Comparison of ENCODE assay signal across 1 cellular context in the genomic region with DNA sequence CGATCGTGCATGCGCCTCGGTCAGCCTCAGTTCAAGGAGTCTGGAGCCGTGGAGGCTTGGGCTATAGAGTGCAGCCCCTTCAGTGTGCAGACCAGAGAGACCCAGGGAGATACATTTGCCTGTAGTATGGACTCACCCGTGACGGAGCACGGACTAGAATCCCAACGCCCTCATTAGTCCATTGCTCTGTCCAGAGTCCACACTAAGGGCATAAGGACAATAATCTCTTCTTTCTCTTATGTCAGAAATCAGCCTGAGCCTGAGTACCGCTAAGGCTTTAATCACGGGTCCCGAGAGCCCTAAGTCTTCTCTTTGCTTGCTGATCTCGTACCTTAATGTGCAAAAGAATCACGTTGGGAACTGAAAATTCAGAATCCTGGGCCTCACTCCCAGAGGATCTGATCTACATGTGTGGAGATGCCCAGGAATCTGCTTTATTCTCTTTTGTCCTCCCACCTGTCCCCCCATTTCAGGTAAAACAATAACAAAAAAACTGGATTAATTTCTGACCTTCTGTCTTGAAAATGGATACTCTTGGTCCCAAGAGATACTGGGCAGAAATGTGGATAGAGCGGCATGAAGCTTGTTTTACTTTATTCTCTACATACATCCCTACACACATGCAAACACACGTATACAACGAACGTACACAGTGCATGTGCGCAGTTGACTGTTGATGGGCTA.
TF ChIP-seq lines count a peak whose summit lies in the region.

No MANE protein-coding gene starts in this region.

TF ChIP-seq in GM12878, 131 proteins besides CTCF, POLR2A, EP300 and RAD21:
- TF ChIP-seq PML (IDR thresholded peaks at IDR 0.05; ENCODE audit: low read length): no peak
- TF ChIP-seq ZNF207 (IDR thresholded peaks at IDR 0.05; ENCODE audit: borderline replicate concordance): peak; percentile 6; the same call in 1 of the 2 replicates
- TF ChIP-seq NR2F1 (conservative IDR thresholded peaks at IDR 0.05): 0 out of 2 replicates have a peak, but pooled peaks have one; percentile 48
- TF ChIP-seq SMARCA5 (IDR thresholded peaks at IDR 0.05): peak; percentile 9; the same call in 1 of the 2 replicates
- no peak for TF ChIP-seq SMAD1 (IDR thresholded peaks at IDR 0.05; ENCODE audit: low read depth, partially characterized antibody)
- no peak for TF ChIP-seq IKZF1 (conservative IDR thresholded peaks at IDR 0.05)
- TF ChIP-seq, protein P1, sequence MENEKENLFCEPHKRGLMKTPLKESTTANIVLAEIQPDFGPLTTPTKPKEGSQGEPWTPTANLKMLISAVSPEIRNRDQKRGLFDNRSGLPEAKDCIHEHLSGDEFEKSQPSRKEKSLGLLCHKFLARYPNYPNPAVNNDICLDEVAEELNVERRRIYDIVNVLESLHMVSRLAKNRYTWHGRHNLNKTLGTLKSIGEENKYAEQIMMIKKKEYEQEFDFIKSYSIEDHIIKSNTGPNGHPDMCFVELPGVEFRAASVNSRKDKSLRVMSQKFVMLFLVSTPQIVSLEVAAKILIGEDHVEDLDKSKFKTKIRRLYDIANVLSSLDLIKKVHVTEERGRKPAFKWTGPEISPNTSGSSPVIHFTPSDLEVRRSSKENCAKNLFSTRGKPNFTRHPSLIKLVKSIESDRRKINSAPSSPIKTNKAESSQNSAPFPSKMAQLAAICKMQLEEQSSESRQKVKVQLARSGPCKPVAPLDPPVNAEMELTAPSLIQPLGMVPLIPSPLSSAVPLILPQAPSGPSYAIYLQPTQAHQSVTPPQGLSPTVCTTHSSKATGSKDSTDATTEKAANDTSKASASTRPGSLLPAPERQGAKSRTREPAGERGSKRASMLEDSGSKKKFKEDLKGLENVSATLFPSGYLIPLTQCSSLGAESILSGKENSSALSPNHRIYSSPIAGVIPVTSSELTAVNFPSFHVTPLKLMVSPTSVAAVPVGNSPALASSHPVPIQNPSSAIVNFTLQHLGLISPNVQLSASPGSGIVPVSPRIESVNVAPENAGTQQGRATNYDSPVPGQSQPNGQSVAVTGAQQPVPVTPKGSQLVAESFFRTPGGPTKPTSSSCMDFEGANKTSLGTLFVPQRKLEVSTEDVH (IDR thresholded peaks at IDR 0.05; ENCODE audit: low read depth, partially characterized antibody): no peak
- TF ChIP-seq, protein P2, sequence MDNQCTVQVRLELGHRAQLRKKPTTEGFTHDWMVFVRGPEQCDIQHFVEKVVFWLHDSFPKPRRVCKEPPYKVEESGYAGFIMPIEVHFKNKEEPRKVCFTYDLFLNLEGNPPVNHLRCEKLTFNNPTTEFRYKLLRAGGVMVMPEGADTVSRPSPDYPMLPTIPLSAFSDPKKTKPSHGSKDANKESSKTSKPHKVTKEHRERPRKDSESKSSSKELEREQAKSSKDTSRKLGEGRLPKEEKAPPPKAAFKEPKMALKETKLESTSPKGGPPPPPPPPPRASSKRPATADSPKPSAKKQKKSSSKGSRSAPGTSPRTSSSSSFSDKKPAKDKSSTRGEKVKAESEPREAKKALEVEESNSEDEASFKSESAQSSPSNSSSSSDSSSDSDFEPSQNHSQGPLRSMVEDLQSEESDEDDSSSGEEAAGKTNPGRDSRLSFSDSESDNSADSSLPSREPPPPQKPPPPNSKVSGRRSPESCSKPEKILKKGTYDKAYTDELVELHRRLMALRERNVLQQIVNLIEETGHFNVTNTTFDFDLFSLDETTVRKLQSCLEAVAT (IDR thresholded peaks at IDR 0.05): peak; percentile 27; the same call in 1 of the 2 replicates
- no peak for TF ChIP-seq RUNX3 (IDR thresholded peaks at IDR 0.05; ENCODE audit: low read length)
- 0 out of 2 replicates have a peak, but pooled peaks have one; percentile 13 for TF ChIP-seq BACH1 (IDR thresholded peaks at IDR 0.05; ENCODE audit: borderline replicate concordance)
- no peak for TF ChIP-seq HDGF (IDR thresholded peaks at IDR 0.05)
- TF ChIP-seq, protein P3, sequence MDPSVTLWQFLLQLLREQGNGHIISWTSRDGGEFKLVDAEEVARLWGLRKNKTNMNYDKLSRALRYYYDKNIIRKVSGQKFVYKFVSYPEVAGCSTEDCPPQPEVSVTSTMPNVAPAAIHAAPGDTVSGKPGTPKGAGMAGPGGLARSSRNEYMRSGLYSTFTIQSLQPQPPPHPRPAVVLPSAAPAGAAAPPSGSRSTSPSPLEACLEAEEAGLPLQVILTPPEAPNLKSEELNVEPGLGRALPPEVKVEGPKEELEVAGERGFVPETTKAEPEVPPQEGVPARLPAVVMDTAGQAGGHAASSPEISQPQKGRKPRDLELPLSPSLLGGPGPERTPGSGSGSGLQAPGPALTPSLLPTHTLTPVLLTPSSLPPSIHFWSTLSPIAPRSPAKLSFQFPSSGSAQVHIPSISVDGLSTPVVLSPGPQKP (IDR thresholded peaks at IDR 0.05; ENCODE audit: low read depth, low read length): no peak
- TF ChIP-seq POLR2AphosphoS5 (IDR thresholded peaks at IDR 0.05; ENCODE audit: low read length): no peak
- TF ChIP-seq GABPA (IDR thresholded peaks at IDR 0.05; ENCODE audit: low read depth): no peak
- TF ChIP-seq CREM (IDR thresholded peaks at IDR 0.05; ENCODE audit: low read depth): no peak
- TF ChIP-seq ZNF384 (IDR thresholded peaks at IDR 0.05; ENCODE audit: borderline replicate concordance, low read depth, low read length): no peak
- 0 out of 2 replicates have a peak, but pooled peaks have one; percentile 3 for TF ChIP-seq LARP7 (IDR thresholded peaks at IDR 0.05)
- no peak for TF ChIP-seq RFX5 (IDR thresholded peaks at IDR 0.05; ENCODE audit: low read depth, low read length)
- no peak for TF ChIP-seq BCL11A (IDR thresholded peaks at IDR 0.05; ENCODE audit: low read depth, low read length)
- TF ChIP-seq FOS (IDR thresholded peaks at IDR 0.05; ENCODE audit: borderline replicate concordance, extremely low read depth, insufficient read length): no peak
- no peak for TF ChIP-seq RELA (IDR thresholded peaks at IDR 0.05; ENCODE audit: borderline replicate concordance, partially characterized antibody)
- TF ChIP-seq RB1 (IDR thresholded peaks at IDR 0.05; ENCODE audit: borderline replicate concordance): no peak
- TF ChIP-seq DPF2 (IDR thresholded peaks at IDR 0.05): peak; percentile 15; the same call in 1 of the 2 replicates
